ENCODE assay signal across 8 cellular contexts in the genomic region with DNA sequence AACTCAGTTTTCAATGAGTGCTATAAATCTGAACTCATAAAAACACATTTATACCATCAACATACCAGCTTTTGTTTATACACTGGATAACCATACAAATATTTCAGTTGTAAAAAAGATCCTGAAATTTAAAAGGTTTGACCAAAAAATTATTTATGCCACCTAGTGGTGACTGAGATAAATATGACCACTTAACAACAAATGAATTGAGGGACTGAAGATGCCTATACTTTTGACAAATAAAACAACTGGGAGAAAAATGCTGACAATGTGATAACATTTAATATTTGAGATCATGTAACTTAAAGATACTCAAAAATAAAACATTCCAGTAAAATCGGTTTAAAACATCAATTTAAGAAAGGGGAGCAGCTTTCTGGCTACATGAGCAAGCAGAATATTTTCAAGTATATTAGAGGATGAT. TPM values are rescaled to one million over a fixed set of nuclear protein-coding genes. Genes with fewer than 3 reads are reported as not detected.
A peak's percentile ranks its signal among the peaks of the same experiment; 100 is the strongest.
DNase-seq lines count a peak whose midpoint lies in the region; ATAC-seq and TF ChIP-seq lines count a peak whose summit lies in the region.

No MANE protein-coding gene starts in this region.

- H3F3A ChIP-seq in neural cell (ENCODE audit: insufficient read depth, low read length, poor library complexity, severe bottlenecking), result no peaks in the 10 kb centered on the region

- no peaks in the 10 kb centered on the region for H4K20me1 ChIP-seq in neural cell (ENCODE audit: insufficient read depth)

- H3K79me2 ChIP-seq in neural cell (replicated peaks; ENCODE audit: insufficient read depth, low read length), result no peaks in the 10 kb centered on the region

- TF ChIP-seq EP300 in neural cell (conservative IDR thresholded peaks at IDR 0.05; ENCODE audit: poor library complexity, severe bottlenecking), result no peak

- TF ChIP-seq CTCF in neural cell (IDR thresholded peaks at IDR 0.05; ENCODE audit: poor library complexity, severe bottlenecking), result peak; percentile 68

- H3K4me2 ChIP-seq in neural cell (ENCODE audit: low read length), result no peak overlapping the region

- no peaks in the 10 kb centered on the region for H3K9me2 ChIP-seq in neural cell (ENCODE audit: insufficient read depth, low read length)

- peaks cover 32% of the 10 kb centered on the region for H3K36me3 Mint-ChIP-seq in activated naive CD8-positive, alpha-beta T cell treated with anti-CD3 and anti-CD28 coated beads, Interleukin-2, amount 50 U/mL, for 24 hours (ENCODE audit: low read depth)

- no peak overlapping the region for H3K27ac ChIP-seq in neural cell (ENCODE audit: low read length)

- peak; percentile 64 for TF ChIP-seq RAD21 in neural cell (conservative IDR thresholded peaks at IDR 0.05)

- no peak overlapping the region for H3K4me3 ChIP-seq in neural cell (ENCODE audit: low read length)

- no peak overlapping the region for H2AFZ ChIP-seq in neural cell (ENCODE audit: low read depth, low read length)

- H3K9me3 Mint-ChIP-seq in activated naive CD8-positive, alpha-beta T cell treated with anti-CD3 and anti-CD28 coated beads, Interleukin-2, amount 50 U/mL, for 24 hours, result no peaks in the 10 kb centered on the region

- no peak overlapping the region for H3K4me3 Mint-ChIP-seq in activated naive CD8-positive, alpha-beta T cell treated with anti-CD3 and anti-CD28 coated beads, Interleukin-2, amount 50 U/mL, for 24 hours

- H3K9me3 ChIP-seq in neural cell (ENCODE audit: low read length), result no peaks in the 10 kb centered on the region

- H3K27me3 ChIP-seq in neural cell (ENCODE audit: insufficient read depth, low read depth, low read length), result no peaks in the 10 kb centered on the region

- H3K36me3 ChIP-seq in neural cell (ENCODE audit: insufficient read depth, low read length), result no peaks in the 10 kb centered on the region

- H3K4me1 Mint-ChIP-seq in activated naive CD8-positive, alpha-beta T cell treated with anti-CD3 and anti-CD28 coated beads, Interleukin-2, amount 50 U/mL, for 24 hours, result peaks cover 4% of the 10 kb centered on the region

- no peaks in the 10 kb centered on the region for H3K27me3 Mint-ChIP-seq in activated naive CD8-positive, alpha-beta T cell treated with anti-CD3 and anti-CD28 coated beads, Interleukin-2, amount 50 U/mL, for 24 hours

- DNase-seq in SIG-M5 treated with dmso at 0.1 percent for 504 hours (lab: John Stamatoyannopoulos, UW; ENCODE audit: unreplicated experiment) (peak; percentile 27), SIG-M5 (lab: John Stamatoyannopoulos, UW) (no peak), NCI-H2227 treated with DMSO at 0.1 percent for 48 hours (lab: John Stamatoyannopoulos, UW) (peak; percentile 8), dermis blood vessel endothelial cell (peak; percentile 66), DMS79 (lab: John Stamatoyannopoulos, UW) (no peak)
- no peak for DNase-seq in activated naive CD8-positive, alpha-beta T cell treated with anti-CD3 and anti-CD28 coated beads, Interleukin-2, amount 50 U/mL, for 24 hours

- ATAC-seq in HG02970 (IDR thresholded peaks at IDR 0.05; ENCODE audit: low FRiP score, unreplicated experiment), result no peak
- no peak for ATAC-seq in activated naive CD8-positive, alpha-beta T cell treated with anti-CD3 and anti-CD28 coated beads, Interleukin-2, amount 50 U/mL, for 24 hours

- no peak overlapping the region for H3K9ac ChIP-seq in neural cell (ENCODE audit: low read length)

- no peak overlapping the region for H3K27ac Mint-ChIP-seq in activated naive CD8-positive, alpha-beta T cell treated with anti-CD3 and anti-CD28 coated beads, Interleukin-2, amount 50 U/mL, for 24 hours

TF ChIP-seq in neural cell, 6 proteins besides CTCF, POLR2A, EP300 and RAD21:
- TF ChIP-seq, protein P1, sequence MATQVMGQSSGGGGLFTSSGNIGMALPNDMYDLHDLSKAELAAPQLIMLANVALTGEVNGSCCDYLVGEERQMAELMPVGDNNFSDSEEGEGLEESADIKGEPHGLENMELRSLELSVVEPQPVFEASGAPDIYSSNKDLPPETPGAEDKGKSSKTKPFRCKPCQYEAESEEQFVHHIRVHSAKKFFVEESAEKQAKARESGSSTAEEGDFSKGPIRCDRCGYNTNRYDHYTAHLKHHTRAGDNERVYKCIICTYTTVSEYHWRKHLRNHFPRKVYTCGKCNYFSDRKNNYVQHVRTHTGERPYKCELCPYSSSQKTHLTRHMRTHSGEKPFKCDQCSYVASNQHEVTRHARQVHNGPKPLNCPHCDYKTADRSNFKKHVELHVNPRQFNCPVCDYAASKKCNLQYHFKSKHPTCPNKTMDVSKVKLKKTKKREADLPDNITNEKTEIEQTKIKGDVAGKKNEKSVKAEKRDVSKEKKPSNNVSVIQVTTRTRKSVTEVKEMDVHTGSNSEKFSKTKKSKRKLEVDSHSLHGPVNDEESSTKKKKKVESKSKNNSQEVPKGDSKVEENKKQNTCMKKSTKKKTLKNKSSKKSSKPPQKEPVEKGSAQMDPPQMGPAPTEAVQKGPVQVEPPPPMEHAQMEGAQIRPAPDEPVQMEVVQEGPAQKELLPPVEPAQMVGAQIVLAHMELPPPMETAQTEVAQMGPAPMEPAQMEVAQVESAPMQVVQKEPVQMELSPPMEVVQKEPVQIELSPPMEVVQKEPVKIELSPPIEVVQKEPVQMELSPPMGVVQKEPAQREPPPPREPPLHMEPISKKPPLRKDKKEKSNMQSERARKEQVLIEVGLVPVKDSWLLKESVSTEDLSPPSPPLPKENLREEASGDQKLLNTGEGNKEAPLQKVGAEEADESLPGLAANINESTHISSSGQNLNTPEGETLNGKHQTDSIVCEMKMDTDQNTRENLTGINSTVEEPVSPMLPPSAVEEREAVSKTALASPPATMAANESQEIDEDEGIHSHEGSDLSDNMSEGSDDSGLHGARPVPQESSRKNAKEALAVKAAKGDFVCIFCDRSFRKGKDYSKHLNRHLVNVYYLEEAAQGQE (IDR thresholded peaks at IDR 0.05; ENCODE audit: borderline replicate concordance), result no peak
- TF ChIP-seq SMC3 (conservative IDR thresholded peaks at IDR 0.05; ENCODE audit: poor library complexity), result peak; percentile 78

RNA-seq across cellular contexts. Expression of gene ATG3, which starts 30.4 kb away (rescaled TPM):
- total RNA-seq in dermis blood vessel endothelial cell, result 84.6 and 103 TPM in 2 replicates
- polyA plus RNA-seq in neural cell, result 37.1 and 49.3 TPM in 2 replicates
- polyA minus RNA-seq in neural cell, result 43.4 and 45.8 TPM in 2 replicates

RNA-seq across cellular contexts. Expression of gene SLC35A5, which starts 30.5 kb away (rescaled TPM):
- total RNA-seq in dermis blood vessel endothelial cell, result 33.7 and 56.4 TPM in 2 replicates
- polyA plus RNA-seq in neural cell, result 79.0 and 100 TPM in 2 replicates
- 86.2 and 88.6 TPM in 2 replicates for polyA minus RNA-seq in neural cell

RNA-seq across cellular contexts. Expression of gene BTLA, which starts 32.1 kb away (rescaled TPM):
- total RNA-seq in dermis blood vessel endothelial cell, result under 0.01 and 0.05 TPM in 2 replicates
- not detected in 2 replicates for polyA plus RNA-seq in neural cell
- polyA minus RNA-seq in neural cell, result not detected in 2 replicates

Comparison
In these comparisons a context has a peak if more than half of its experiments do, and no peak if none do; other contexts are left out.
1. DNase-seq: peak in SIG-M5 treated with dmso at 0.1 percent for 504 hours (single experiment), NCI-H2227 treated with DMSO at 0.1 percent for 48 hours (single experiment) and dermis blood vessel endothelial cell (single experiment); none in SIG-M5 (single experiment), activated naive CD8-positive, alpha-beta T cell treated with anti-CD3 and anti-CD28 coated beads, Interleukin-2, amount 50 U/mL, for 24 hours (single experiment) and DMS79 (single experiment).